ENCODE assay signal across 10 cellular contexts in the genomic region with DNA sequence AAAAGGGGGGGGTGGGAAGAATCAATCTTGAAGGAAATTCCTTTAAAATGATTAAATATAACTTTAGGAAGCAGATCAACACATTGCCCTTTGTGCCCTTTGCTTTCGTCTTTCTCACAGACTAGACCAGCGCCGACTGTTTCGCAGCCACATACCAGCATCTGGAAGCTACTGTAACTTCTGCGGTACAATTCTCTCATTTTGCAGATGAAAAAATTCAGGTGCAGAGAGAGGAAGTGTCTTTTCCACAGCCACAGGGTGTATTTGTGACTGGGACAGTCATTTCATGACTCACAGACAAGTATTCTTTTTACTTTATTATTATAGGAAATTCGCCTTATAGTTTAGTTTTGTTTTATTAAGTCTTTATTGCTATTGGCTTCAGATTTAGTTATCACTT.
DNase-seq lines count a peak whose midpoint lies in the region; ATAC-seq and TF ChIP-seq lines count a peak whose summit lies in the region.
"Had no signal": no experiment of that assay in that cellular context is flagged by ENCODE, and none has a peak within 500 bp of the region (broad histone marks: within the 10 kb centered on the region; RNA-seq: fewer than 3 reads in every experiment).

No MANE protein-coding gene starts in this region.

- H3K4me1 ChIP-seq in right lobe of liver, result no peaks in the 10 kb centered on the region

- DNase-seq in stimulated activated CD4-positive, alpha-beta T cell treated with anti-CD3 and anti-CD28 coated beads, Interleukin-15, amount 100 ng/mL, for 24 hours, result peak; percentile 45
- no peak for DNase-seq in stimulated activated CD4-positive, alpha-beta T cell treated with anti-CD3 and anti-CD28 coated beads, Interleukin-12 subunit alpha, Interleukin-12 subunit beta, amount 100 ng/mL, for 4 hours
- peak; percentile 33 for DNase-seq in RPMI8226
- peak; percentile 39 for DNase-seq in central memory CD4-positive, alpha-beta T cell
- no peak for DNase-seq in right lobe of liver
- no peak for DNase-seq in GM19240 (ENCODE audit: insufficient read length, low spot score)
- DNase-seq: NK-92 treated with Interleukin-12 subunit alpha and Interleukin-12 subunit beta, amount 100 ng/mL, for 24 hours had no signal

- H3K27me3 ChIP-seq in right lobe of liver, result no peaks in the 10 kb centered on the region

- H3K27ac ChIP-seq in right lobe of liver, result no peak overlapping the region
- H3K27ac ChIP-seq: KMS-11 had no signal

- no peak overlapping the region for H3K4me3 ChIP-seq in right lobe of liver

- TF ChIP-seq CTCF in right lobe of liver (IDR thresholded peaks at IDR 0.05), result no peak

- ATAC-seq in GM19467 (IDR thresholded peaks at IDR 0.05; ENCODE audit: unreplicated experiment) (no peak), right lobe of liver (no peak), GM18858 (IDR thresholded peaks at IDR 0.05; ENCODE audit: unreplicated experiment) (no peak)

- intact Hi-C loops in right lobe of liver (cut with DNase I), result no loop called here

- WGBS in right lobe of liver (ENCODE audit: insufficient coverage, low coverage, low lambda C conversion rate, missing lambda C conversion rate), result 78% methylated on average over 6 of the region's 6 CpGs

- no peak for TF ChIP-seq POLR2A in right lobe of liver (IDR thresholded peaks at IDR 0.05)

- H3K36me3 ChIP-seq in right lobe of liver, result no peaks in the 10 kb centered on the region

- H3K9me3 ChIP-seq in right lobe of liver, result no peaks in the 10 kb centered on the region

Comparison
In these comparisons a context has a peak if more than half of its experiments do, and no peak if none do; other contexts are left out.
1. DNase-seq: peak in stimulated activated CD4-positive, alpha-beta T cell treated with anti-CD3 and anti-CD28 coated beads, Interleukin-15, amount 100 ng/mL, for 24 hours (single experiment), RPMI8226 (single experiment) and central memory CD4-positive, alpha-beta T cell (single experiment); none in stimulated activated CD4-positive, alpha-beta T cell treated with anti-CD3 and anti-CD28 coated beads, Interleukin-12 subunit alpha, Interleukin-12 subunit beta, amount 100 ng/mL, for 4 hours (single experiment), right lobe of liver (0 of 3) and GM19240 (single experiment).